ENCODE assay signal across 11 cellular contexts in genomic region chr5:172721455-172722308, GRCh38. TPM values are rescaled to one million over a fixed set of nuclear protein-coding genes. Genes with fewer than 3 reads are reported as not detected.
DNase-seq lines count a peak whose midpoint lies in the region; ATAC-seq, FAIRE-seq and TF ChIP-seq lines count a peak whose summit lies in the region.
"Had no signal": no experiment of that assay in that cellular context is flagged by ENCODE, and none has a peak within 500 bp of the region (broad histone marks: within the 10 kb centered on the region; RNA-seq: fewer than 3 reads in every experiment).

No MANE protein-coding gene starts in this region.

- no peaks in the 10 kb centered on the region for H3K36me3 ChIP-seq in kidney (ENCODE audit: control insufficient read depth in 1 of 2, insufficient read depth in 2 of 2, low read length in 2 of 2)
- no peaks in the 10 kb centered on the region for H3K36me3 ChIP-seq in suprapubic skin

- H3K9me3 ChIP-seq in kidney (ENCODE audit: control insufficient read depth in 1 of 2, low read length in 2 of 2) (no peaks in the 10 kb centered on the region), suprapubic skin (no peaks in the 10 kb centered on the region)

- no peak for TF ChIP-seq POLR2A in suprapubic skin (IDR thresholded peaks at IDR 0.05)

- no peak for TF ChIP-seq EP300 in suprapubic skin (IDR thresholded peaks at IDR 0.05)

- no peak for ATAC-seq in HG02759 (IDR thresholded peaks at IDR 0.05; ENCODE audit: unreplicated experiment)
- ATAC-seq: foreskin keratinocyte had no signal

- intact Hi-C loops in kidney (cut with DNase I) = no loop called here
- intact Hi-C loops in head of caudate nucleus (cut with DNase I) = no loop called here

- H3K27ac ChIP-seq in RWPE1 = peak overlapping the region; percentile 3; the same call in 1 of the 2 replicates
- H3K27ac ChIP-seq in coronary artery = peak overlapping the region; percentile 23 to 79
- peak overlapping the region in 1 of 2 donors; percentile 35 for H3K27ac ChIP-seq in kidney (ENCODE audit: low read depth in 2 of 2, low read length in 2 of 2)
- H3K27ac ChIP-seq in suprapubic skin = peak overlapping the region; percentile 43
- H3K27ac ChIP-seq: foreskin keratinocyte had no signal

- WGBS in suprapubic skin = 30% methylated on average over 16 of the region's 17 CpGs

- H3K4me1 ChIP-seq in kidney (ENCODE audit: control insufficient read depth in 1 of 2, insufficient read depth in 1 of 2, low read depth in 1 of 2, low read length in 2 of 2) (peaks cover 6 to 20% of the 10 kb centered on the region in 2 donors), suprapubic skin (peaks cover 54% of the 10 kb centered on the region)
- H3K4me1 ChIP-seq: foreskin keratinocyte had no signal

- CTCF ChIA-PET in RWPE1 (lab: Yijun Ruan, JAX) = interaction anchor here (0.6 to 1.7 kb wide), 2 partner anchors 9 to 50 kb away, joined by 3 to 6 read pairs; no protein-coding TSS in a partner anchor

- FAIRE-seq in kidney (lab: Jason Lieb, UNC) = no peak

- H3K9ac ChIP-seq in kidney (ENCODE audit: low read length in 2 of 2) = peak overlapping the region in 1 of 2 donors; percentile 22

- POLR2A ChIA-PET in RWPE1 (lab: Yijun Ruan, JAX; ENCODE audit: low non-redundant PET) = no interaction called here

- no peak for TF ChIP-seq CTCF in RWPE1 (conservative IDR thresholded peaks at IDR 0.05; ENCODE audit: low read depth)
- TF ChIP-seq CTCF in coronary artery (IDR thresholded peaks at IDR 0.05) = no peak
- no peak for TF ChIP-seq CTCF in kidney (IDR thresholded peaks at IDR 0.05; ENCODE audit: borderline replicate concordance, extremely low read depth, insufficient read depth)
- TF ChIP-seq CTCF in suprapubic skin (IDR thresholded peaks at IDR 0.05) = no peak

- no peaks in the 10 kb centered on the region for H3K27me3 ChIP-seq in suprapubic skin

- DNase-seq in RWPE1 (ENCODE audit: low spot score) (no peak), coronary artery (ENCODE audit: low spot score) (no peak), kidney (peak; percentile 67), suprapubic skin (ENCODE audit: low spot score in 2 of 2) (no peak), head of caudate nucleus (no peak), NCI-H2171 treated with DMSO at 0.1 percent for 48 hours (lab: John Stamatoyannopoulos, UW) (no peak)
- DNase-seq: activated CD4-positive, alpha-beta T cell treated with anti-CD3 and anti-CD28 coated beads for 1 hour; foreskin keratinocyte; KBM-7; RPMI8226 had no signal

- peak overlapping the region; percentile 52 for H3K4me3 ChIP-seq in coronary artery
- no peak overlapping the region for H3K4me3 ChIP-seq in kidney (ENCODE audit: low read length in 2 of 2)
- H3K4me3 ChIP-seq in suprapubic skin = no peak overlapping the region

RNA-seq across cellular contexts. Expression of gene DUSP1, which starts 49.3 kb away (rescaled TPM):
- total RNA-seq in kidney = 172 TPM
- 298 TPM for polyA plus RNA-seq in kidney (ENCODE audit: insufficient read depth, low read depth, low replicate concordance)
- total RNA-seq in suprapubic skin = 1,000 to 10,000 TPM; 1,246 to 2,948 (median 1,762) TPM
